In the genomic region with DNA sequence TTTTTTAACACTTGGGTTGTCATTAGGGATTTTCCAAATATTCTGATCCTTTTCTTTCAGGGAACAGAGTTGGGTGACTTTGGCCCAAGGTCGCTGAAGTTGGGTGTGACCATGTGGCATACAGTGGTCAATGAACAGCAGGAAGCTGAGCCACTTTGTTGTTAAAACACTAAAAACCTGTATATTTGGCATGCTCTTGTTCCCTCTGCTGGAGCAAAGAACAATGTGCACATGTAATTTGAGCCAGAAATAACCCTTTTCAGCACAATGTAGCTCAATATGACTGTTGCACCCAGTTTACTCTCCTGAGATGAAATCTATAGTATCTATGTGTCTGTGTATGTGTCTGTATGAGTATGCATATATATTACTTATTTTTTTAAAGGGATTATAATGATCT, we compare ENCODE assay signal across 11 cellular contexts.
A peak's percentile ranks its signal among the peaks of the same experiment; 100 is the strongest.
DNase-seq lines count a peak whose midpoint lies in the region; ATAC-seq and TF ChIP-seq lines count a peak whose summit lies in the region.
"Had no signal": no experiment of that assay in that cellular context is flagged by ENCODE, and none has a peak within 500 bp of the region (broad histone marks: within the 10 kb centered on the region; RNA-seq: fewer than 3 reads in every experiment).

No MANE protein-coding gene starts in this region.

- no peak overlapping the region for H3K9ac ChIP-seq in mesenchymal stem cell (ENCODE audit: low read length)

- no peak overlapping the region for H3K4ac ChIP-seq in mesenchymal stem cell (ENCODE audit: low read depth in 1 of 2, low read length in 2 of 2)

- H2BK12ac ChIP-seq in mesenchymal stem cell (ENCODE audit: low read length in 2 of 2): no peak overlapping the region

- no peak overlapping the region for H3K4me2 ChIP-seq in mesenchymal stem cell (ENCODE audit: low read length, poor library complexity, severe bottlenecking)

- no peak overlapping the region for H2BK120ac ChIP-seq in mesenchymal stem cell (ENCODE audit: low read depth, low read length)

- DNase-seq in MV-4-11 (lab: John Stamatoyannopoulos, UW) (peak; percentile 3), mesenchymal stem cell (peak; percentile 18), GM10266 (ENCODE audit: extremely low spot score) (no peak)
- DNase-seq in T-helper 2 cell treated with Interferon-gamma antibody and Interleukin-4, amounts not matched to agents 5 μg/mL and 100 μg/mL, for 36 hours (ENCODE audit: low spot score): no peak
- DNase-seq: NK-92 treated with Interleukin-12 subunit alpha and Interleukin-12 subunit beta, amount 100 ng/mL, for 24 hours had no signal

- H3K4me3 ChIP-seq in mesenchymal stem cell (ENCODE audit: insufficient read depth in 1 of 2, low read depth in 1 of 2, low read length in 2 of 2): no peak overlapping the region

- H2BK15ac ChIP-seq in mesenchymal stem cell (ENCODE audit: low read depth, poor library complexity, severe bottlenecking): no peak overlapping the region

- H3K23ac ChIP-seq in mesenchymal stem cell (ENCODE audit: low read length in 2 of 2): no peak overlapping the region

- H3K9me3 ChIP-seq in mesenchymal stem cell (ENCODE audit: control insufficient read depth, low read length): no peaks in the 10 kb centered on the region

- peaks cover 2% of the 10 kb centered on the region for H3K4me1 ChIP-seq in mesenchymal stem cell (ENCODE audit: control insufficient read depth, insufficient read depth, low read depth, low read length)

- TF ChIP-seq CTCF in C4-2B (conservative IDR thresholded peaks at IDR 0.05) (peak; percentile 24), brain (conservative IDR thresholded peaks at IDR 0.05) (peak; percentile 70 to 76), GM10266 (IDR thresholded peaks at IDR 0.05; ENCODE audit: control insufficient read depth, insufficient read depth, low read depth, missing control alignments) (no peak)

- H3K79me1 ChIP-seq in mesenchymal stem cell (replicated peaks; ENCODE audit: low read length, poor library complexity, severe bottlenecking): no peaks in the 10 kb centered on the region

- no peak overlapping the region for H3K18ac ChIP-seq in mesenchymal stem cell (ENCODE audit: low read depth in 1 of 2, low read length in 2 of 2)

- peaks cover 9% of the 10 kb centered on the region for H3K4me1 Mint-ChIP-seq in brain
- no peaks in the 10 kb centered on the region for H3K4me1 Mint-ChIP-seq in T-helper 2 cell treated with Interferon-gamma antibody and Interleukin-4, amounts not matched to agents 5 μg/mL and 100 μg/mL, for 36 hours (ENCODE audit: low read depth)

- H3K27ac Mint-ChIP-seq in brain: no peak overlapping the region
- no peak overlapping the region for H3K27ac Mint-ChIP-seq in T-helper 2 cell treated with Interferon-gamma antibody and Interleukin-4, amounts not matched to agents 5 μg/mL and 100 μg/mL, for 36 hours
- H3K27ac Mint-ChIP-seq: activated T-helper 1 cell treated with anti-CD3 and anti-CD28 coated beads, Interleukin-12 subunit alpha, Interleukin-12 subunit beta, Interleukin-2, Interleukin-4 antibody, amounts not matched to agents 30 ng/mL and 10 ng/mL and 1 ng/mL, durations not matched to agents 14 hours and 24 hours and 36 hours; dendritic cell treated with granulocyte-macrophage colony-stimulating factor and Interleukin-4, amounts not matched to agents 40 ng/mL and 50 ng/mL, for 4 days had no signal

- H3K27me3 Mint-ChIP-seq in brain: no peaks in the 10 kb centered on the region
- peaks cover 2% of the 10 kb centered on the region for H3K27me3 Mint-ChIP-seq in T-helper 2 cell treated with Interferon-gamma antibody and Interleukin-4, amounts not matched to agents 5 μg/mL and 100 μg/mL, for 36 hours (ENCODE audit: low read depth)
- H3K27me3 Mint-ChIP-seq: dendritic cell treated with granulocyte-macrophage colony-stimulating factor and Interleukin-4, amounts not matched to agents 40 ng/mL and 50 ng/mL, for 4 days had no signal

- H2AFZ ChIP-seq in mesenchymal stem cell (ENCODE audit: low read depth, low read length): no peak overlapping the region

- H2AK5ac ChIP-seq in mesenchymal stem cell (ENCODE audit: low read length, severe bottlenecking): no peak overlapping the region

- no peak overlapping the region for H4K91ac ChIP-seq in mesenchymal stem cell (ENCODE audit: low read length)

- no peaks in the 10 kb centered on the region for H3K36me3 Mint-ChIP-seq in brain
- H3K36me3 Mint-ChIP-seq in T-helper 2 cell treated with Interferon-gamma antibody and Interleukin-4, amounts not matched to agents 5 μg/mL and 100 μg/mL, for 36 hours (ENCODE audit: low read depth): no peaks in the 10 kb centered on the region

- H3K27ac ChIP-seq in C4-2B (no peak overlapping the region), mesenchymal stem cell (ENCODE audit: low read length, poor library complexity, severe bottlenecking) (no peak overlapping the region)

- H3K27me3 ChIP-seq in mesenchymal stem cell (ENCODE audit: control insufficient read depth in 1 of 2, insufficient read depth in 1 of 2, low read length in 2 of 2): peaks cover 2 to 12% of the 10 kb centered on the region in 2 experiments

- no peaks in the 10 kb centered on the region for H3K36me3 ChIP-seq in mesenchymal stem cell (ENCODE audit: control insufficient read depth in 1 of 2, insufficient read depth in 2 of 2, low read depth in 1 of 2, low read length in 2 of 2)

- H2BK5ac ChIP-seq in mesenchymal stem cell (ENCODE audit: low read depth, low read length, poor library complexity, severe bottlenecking): no peak overlapping the region

- H4K8ac ChIP-seq in mesenchymal stem cell (ENCODE audit: low read length): no peak overlapping the region

- no peak overlapping the region for H3K4me3 Mint-ChIP-seq in brain
- no peak overlapping the region for H3K4me3 Mint-ChIP-seq in T-helper 2 cell treated with Interferon-gamma antibody and Interleukin-4, amounts not matched to agents 5 μg/mL and 100 μg/mL, for 36 hours
- H3K4me3 Mint-ChIP-seq: activated T-helper 1 cell treated with anti-CD3 and anti-CD28 coated beads, Interleukin-12 subunit alpha, Interleukin-12 subunit beta, Interleukin-2, Interleukin-4 antibody, amounts not matched to agents 30 ng/mL and 10 ng/mL and 1 ng/mL, durations not matched to agents 14 hours and 24 hours and 36 hours; dendritic cell treated with granulocyte-macrophage colony-stimulating factor and Interleukin-4, amounts not matched to agents 40 ng/mL and 50 ng/mL, for 4 days had no signal

- 100% methylated on average over 1 of the region's 1 CpG for WGBS in mesenchymal stem cell

- ATAC-seq in GM21786 (IDR thresholded peaks at IDR 0.05; ENCODE audit: unreplicated experiment) (no peak), HG02759 (IDR thresholded peaks at IDR 0.05; ENCODE audit: unreplicated experiment) (no peak)

- peaks cover 0 to 7% (median 0%) of the 10 kb centered on the region in 5 experiments for H3K9me3 Mint-ChIP-seq in brain
- H3K9me3 Mint-ChIP-seq in T-helper 2 cell treated with Interferon-gamma antibody and Interleukin-4, amounts not matched to agents 5 μg/mL and 100 μg/mL, for 36 hours: no peaks in the 10 kb centered on the region
- H3K9me3 Mint-ChIP-seq: activated T-helper 1 cell treated with anti-CD3 and anti-CD28 coated beads, Interleukin-12 subunit alpha, Interleukin-12 subunit beta, Interleukin-2, Interleukin-4 antibody, amounts not matched to agents 30 ng/mL and 10 ng/mL and 1 ng/mL, durations not matched to agents 14 hours and 24 hours and 36 hours; dendritic cell treated with granulocyte-macrophage colony-stimulating factor and Interleukin-4, amounts not matched to agents 40 ng/mL and 50 ng/mL, for 4 days had no signal

- no peak overlapping the region for H3K14ac ChIP-seq in mesenchymal stem cell (ENCODE audit: low read length in 2 of 2)

Comparison
In these comparisons a context has a peak if more than half of its experiments do, and no peak if none do; other contexts are left out.
1. DNase-seq: peak in MV-4-11 (single experiment) and mesenchymal stem cell (single experiment); none in T-helper 2 cell treated with Interferon-gamma antibody and Interleukin-4, amounts not matched to agents 5 μg/mL and 100 μg/mL, for 36 hours (single experiment) and GM10266 (single experiment).